Comparison of ENCODE assay signal across 2 cellular contexts in genomic region chr1:156492013-156492590, GRCh38.
TF ChIP-seq lines count a peak whose summit lies in the region.

No MANE protein-coding gene starts in this region.

TF ChIP-seq in GM23338, 12 proteins besides CTCF, POLR2A, EP300 and RAD21 (continued from another document):
- TF ChIP-seq NANOG (IDR thresholded peaks at IDR 0.05; ENCODE audit: borderline replicate concordance) (no peak), EZH2 (IDR thresholded peaks at IDR 0.05; ENCODE audit: low read depth, unreplicated experiment) (no peak), ZNF462 (CRISPR knock-in tag; IDR thresholded peaks at IDR 0.05) (no peak), EZH2phosphoT487 (IDR thresholded peaks at IDR 0.05; ENCODE audit: unreplicated experiment) (no peak), ZNF331 (CRISPR knock-in tag; IDR thresholded peaks at IDR 0.05; ENCODE audit: low read depth) (no peak), ETS1 (IDR thresholded peaks at IDR 0.05) (no peak), POLR2AphosphoS5 (IDR thresholded peaks at IDR 0.05; ENCODE audit: low read depth) (no peak), STAT1 (IDR thresholded peaks at IDR 0.05; ENCODE audit: unreplicated experiment) (no peak), JUNB (IDR thresholded peaks at IDR 0.05; ENCODE audit: unreplicated experiment) (no peak), ZNF114 (CRISPR knock-in tag; IDR thresholded peaks at IDR 0.05) (no peak), CREB1 (CRISPR knock-in tag; IDR thresholded peaks at IDR 0.05; ENCODE audit: low read depth) (no peak)

TF ChIP-seq in SK-N-SH treated with all-trans-retinoic acid at 6 μM for 48 hours, 23 proteins besides CTCF, POLR2A, EP300 and RAD21 (continued from another document):
- no peak for TF ChIP-seq PATZ1 (CRISPR knock-in tag; IDR thresholded peaks at IDR 0.05; ENCODE audit: borderline replicate concordance)
- no peak for TF ChIP-seq ZNF70 (CRISPR knock-in tag; IDR thresholded peaks at IDR 0.05)
- TF ChIP-seq CSRNP3 (CRISPR knock-in tag; IDR thresholded peaks at IDR 0.05) = no peak
- no peak for TF ChIP-seq ZNF8 (CRISPR knock-in tag; IDR thresholded peaks at IDR 0.05)
- TF ChIP-seq CSDC2 (CRISPR knock-in tag; IDR thresholded peaks at IDR 0.05) = no peak
- TF ChIP-seq TOX (CRISPR knock-in tag; IDR thresholded peaks at IDR 0.05; ENCODE audit: borderline replicate concordance) = no peak
- no peak for TF ChIP-seq GLIS3 (CRISPR knock-in tag; IDR thresholded peaks at IDR 0.05)
- TF ChIP-seq ESRRG (CRISPR knock-in tag; IDR thresholded peaks at IDR 0.05) = no peak
